ENCODE assay signal across 1 cellular context in the genomic region with DNA sequence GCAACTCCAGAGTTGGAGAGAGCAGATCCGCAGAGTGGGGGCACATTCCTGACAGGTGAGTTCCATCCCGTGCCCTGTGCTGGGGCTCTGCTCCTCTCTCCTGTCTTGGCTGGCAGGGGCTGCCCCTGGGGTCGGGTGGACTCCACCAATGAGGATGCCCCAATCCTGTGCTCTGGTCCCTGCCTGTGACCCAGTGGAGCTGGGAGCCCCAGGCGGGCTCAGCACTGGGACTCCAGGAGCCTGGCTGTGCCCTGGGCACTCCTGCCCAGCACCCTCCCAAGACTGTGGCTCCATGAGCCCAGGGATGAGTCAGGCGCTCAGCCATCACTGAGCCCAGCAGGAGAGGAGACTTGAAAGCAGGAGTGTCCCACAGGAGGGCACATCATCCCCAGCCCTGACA.
TF ChIP-seq lines count a peak whose summit lies in the region.

No MANE protein-coding gene starts in this region.

TF ChIP-seq in HCT116, 20 proteins besides CTCF, POLR2A, EP300 and RAD21 (continued from another document):
- TF ChIP-seq ZBTB33 (IDR thresholded peaks at IDR 0.05; ENCODE audit: extremely low read depth, insufficient replicate concordance, low read length) (no peak), CEBPB (IDR thresholded peaks at IDR 0.05; ENCODE audit: low read depth) (no peak), MAX (IDR thresholded peaks at IDR 0.05) (no peak; the same call in 1 of the 2 replicates), ELF1 (IDR thresholded peaks at IDR 0.05; ENCODE audit: borderline replicate concordance, low read depth) (no peak), POLR2AphosphoS5 (IDR thresholded peaks at IDR 0.05; ENCODE audit: low read depth, low read length) (no peak), SRF (IDR thresholded peaks at IDR 0.05; ENCODE audit: low read depth) (no peak), ZFX (IDR thresholded peaks at IDR 0.05) (no peak), SP1 (IDR thresholded peaks at IDR 0.05; ENCODE audit: low read depth) (no peak), YY1 (IDR thresholded peaks at IDR 0.05; ENCODE audit: extremely low read depth, insufficient replicate concordance, low read depth, low read length) (peak; percentile 46), ZNF274 (IDR thresholded peaks at IDR 0.05; ENCODE audit: low read depth, low read length) (no peak), ATF3 (IDR thresholded peaks at IDR 0.05) (no peak), REST (IDR thresholded peaks at IDR 0.05; ENCODE audit: low read depth) (no peak), EGR1 (IDR thresholded peaks at IDR 0.05; ENCODE audit: low read depth) (no peak), JUND (IDR thresholded peaks at IDR 0.05) (peak; percentile 50), EZH2 (IDR thresholded peaks at IDR 0.05) (no peak), TCF7L2 (IDR thresholded peaks at IDR 0.05; ENCODE audit: borderline replicate concordance, extremely low read depth, insufficient read depth, insufficient read length) (no peak), SIN3A (IDR thresholded peaks at IDR 0.05; ENCODE audit: low read depth) (no peak), CBX3 (IDR thresholded peaks at IDR 0.05; ENCODE audit: low read depth) (no peak)
